ENCODE assay signal across 35 cellular contexts in the genomic region with DNA sequence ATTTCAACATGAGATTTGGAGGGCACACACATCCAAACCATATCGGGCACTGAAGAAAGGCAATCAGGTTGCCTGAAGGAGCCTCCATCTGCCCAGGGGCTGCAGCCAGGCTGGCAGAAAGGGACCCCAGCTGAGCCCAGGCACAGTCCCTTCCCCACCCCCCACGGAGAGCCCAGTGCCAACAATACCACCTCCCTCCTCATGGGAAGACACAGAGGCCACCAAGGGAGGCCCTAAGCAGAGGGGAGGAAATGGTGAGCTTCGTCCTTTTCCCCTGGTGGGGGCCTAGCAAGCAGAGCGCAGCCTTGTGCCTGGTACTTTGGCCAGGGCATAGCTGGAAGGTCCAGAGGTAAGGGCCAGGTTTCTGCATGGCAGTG. TPM values are rescaled to one million over a fixed set of nuclear protein-coding genes. Genes with fewer than 3 reads are reported as not detected.
"Had no signal": no experiment of that assay in that cellular context is flagged by ENCODE, and none has a peak within 500 bp of the region (broad histone marks: within the 10 kb centered on the region; RNA-seq: fewer than 3 reads in every experiment).

No MANE protein-coding gene starts in this region.

- H3K4me1 Mint-ChIP-seq: activated CD4-positive, alpha-beta T cell treated with anti-CD3 and anti-CD28 coated beads, Interleukin-2, amount 10 ng/mL, durations not matched to agents 7 days and 5 days; activated naive CD4-positive, alpha-beta T cell treated with anti-CD3 and anti-CD28 coated beads, Interleukin-2, amount 50 U/mL, for 24 hours; immature natural killer cell; stimulated activated naive B cell treated with anti-CD40 and anti-IgM and Interleukin-4, amounts not matched to agents 10 μg/mL and 1 μg/mL and 100 μg/mL, for 72 hours had no signal

- H3K36me3 Mint-ChIP-seq: activated naive CD4-positive, alpha-beta T cell treated with anti-CD3 and anti-CD28 coated beads, Interleukin-2, amount 50 U/mL, for 24 hours; immature natural killer cell; naive thymus-derived CD4-positive, alpha-beta T cell; stimulated activated naive B cell treated with anti-CD40 and anti-IgM and Interleukin-4, amounts not matched to agents 10 μg/mL and 1 μg/mL and 100 μg/mL, for 72 hours; T-cell had no signal

- H3K27me3 ChIP-seq: breast epithelium, ovary, right lobe of liver, tibial artery had no signal

- H3K9me3 Mint-ChIP-seq: activated CD4-positive, alpha-beta memory T cell treated with anti-CD3 and anti-CD28 coated beads, Interleukin-2, amount 10 ng/mL, durations not matched to agents 7 days and 5 days; activated CD4-positive, alpha-beta T cell treated with anti-CD3 and anti-CD28 coated beads, Interleukin-2, amount 10 ng/mL, durations not matched to agents 7 days and 5 days; activated naive CD4-positive, alpha-beta T cell treated with anti-CD3 and anti-CD28 coated beads, Interleukin-2, amount 50 U/mL, for 24 hours; activated naive CD8-positive, alpha-beta T cell treated with anti-CD3 and anti-CD28 coated beads, Interleukin-2, amount 50 U/mL, for 24 hours; activated T-cell treated with anti-CD3 and anti-CD28 coated beads, Interleukin-2, amount 50 U/mL, for 24 hours; immature natural killer cell; stimulated activated naive B cell treated with anti-CD40 and anti-IgM and Interleukin-4, amounts not matched to agents 10 μg/mL and 1 μg/mL and 100 μg/mL, for 72 hours; T-cell; WTC11 had no signal

- H3K36me3 ChIP-seq: breast epithelium, gastroesophageal sphincter, neutrophil, ovary, right lobe of liver, stomach, tibial artery had no signal

- ATAC-seq: activated naive CD8-positive, alpha-beta T cell treated with anti-CD3 and anti-CD28 coated beads, Interleukin-2, amount 50 U/mL, for 24 hours; gastroesophageal sphincter; left colon; naive thymus-derived CD4-positive, alpha-beta T cell; right lobe of liver; stimulated activated naive B cell treated with anti-CD40 and anti-IgM and Interleukin-4, amounts not matched to agents 10 μg/mL and 1 μg/mL and 100 μg/mL, for 72 hours; T-cell; WTC11 had no signal

- H3K4me1 ChIP-seq: right lobe of liver had no signal

- H3K4me3 Mint-ChIP-seq: activated CD4-positive, alpha-beta memory T cell treated with anti-CD3 and anti-CD28 coated beads, Interleukin-2, amount 10 ng/mL, durations not matched to agents 7 days and 5 days; activated CD4-positive, alpha-beta T cell treated with anti-CD3 and anti-CD28 coated beads, Interleukin-2, amount 10 ng/mL, durations not matched to agents 7 days and 5 days; activated naive CD4-positive, alpha-beta T cell treated with anti-CD3 and anti-CD28 coated beads, Interleukin-2, amount 50 U/mL, for 24 hours; activated naive CD8-positive, alpha-beta T cell treated with anti-CD3 and anti-CD28 coated beads, Interleukin-2, amount 50 U/mL, for 24 hours; activated T-cell treated with anti-CD3 and anti-CD28 coated beads, Interleukin-2, amount 50 U/mL, for 24 hours; immature natural killer cell; naive thymus-derived CD4-positive, alpha-beta T cell; stimulated activated naive B cell treated with anti-CD40 and anti-IgM and Interleukin-4, amounts not matched to agents 10 μg/mL and 1 μg/mL and 100 μg/mL, for 72 hours; T-cell; WTC11 had no signal

- H3K9me3 ChIP-seq: breast epithelium, gastroesophageal sphincter, neutrophil, ovary, right lobe of liver, stomach, tibial artery had no signal

- H3K27ac Mint-ChIP-seq: activated CD4-positive, alpha-beta memory T cell treated with anti-CD3 and anti-CD28 coated beads, Interleukin-2, amount 10 ng/mL, durations not matched to agents 7 days and 5 days; activated CD4-positive, alpha-beta T cell treated with anti-CD3 and anti-CD28 coated beads, Interleukin-2, amount 10 ng/mL, durations not matched to agents 7 days and 5 days; activated naive CD4-positive, alpha-beta T cell treated with anti-CD3 and anti-CD28 coated beads, Interleukin-2, amount 50 U/mL, for 24 hours; activated T-cell treated with anti-CD3 and anti-CD28 coated beads, Interleukin-2, amount 50 U/mL, for 24 hours; immature natural killer cell; naive thymus-derived CD4-positive, alpha-beta T cell; stimulated activated naive B cell treated with anti-CD40 and anti-IgM and Interleukin-4, amounts not matched to agents 10 μg/mL and 1 μg/mL and 100 μg/mL, for 72 hours; T-cell; WTC11 had no signal

- H3K4me3 ChIP-seq: breast epithelium, gastroesophageal sphincter, ovary, right lobe of liver, stomach, tibial artery had no signal

- H3K27ac ChIP-seq: breast epithelium, gastroesophageal sphincter, neutrophil, ovary, right lobe of liver, stomach, tibial artery had no signal

- DNase-seq: activated CD4-positive, alpha-beta memory T cell treated with anti-CD3 and anti-CD28 coated beads, Interleukin-2, amount 10 ng/mL, durations not matched to agents 7 days and 5 days; activated CD4-positive, alpha-beta T cell treated with anti-CD3 and anti-CD28 coated beads for 1 hour; activated CD4-positive, alpha-beta T cell treated with anti-CD3 and anti-CD28 coated beads, Interleukin-2, amount 10 ng/mL, durations not matched to agents 7 days and 5 days; activated CD8-positive, alpha-beta memory T cell treated with anti-CD3 and anti-CD28 coated beads, Interleukin-2, amount 50 U/mL, for 48 hours; activated gamma-delta T cell; activated naive CD8-positive, alpha-beta T cell treated with anti-CD3 and anti-CD28 coated beads, Interleukin-2, amount 50 U/mL, for 24 hours; activated T-cell treated with anti-CD3 and anti-CD28 coated beads, Interleukin-2, amount 50 U/mL, for 24 hours; amygdala; central memory CD4-positive, alpha-beta T cell; head of caudate nucleus; hypothalamus; immature natural killer cell; kidney; left colon; mammary epithelial cell; midbrain; naive thymus-derived CD4-positive, alpha-beta T cell; ovary; right lobe of liver; stimulated activated naive B cell treated with anti-CD40 and anti-IgM and Interleukin-4, amounts not matched to agents 10 μg/mL and 1 μg/mL and 100 μg/mL, for 72 hours; stomach; T-cell; tibial artery had no signal

RNA-seq across cellular contexts. Expression of a gene that starts 3.0 kb away (rescaled TPM):
- total RNA-seq: activated CD4-positive, alpha-beta memory T cell treated with anti-CD3 and anti-CD28 coated beads, Interleukin-2, amount 10 ng/mL, durations not matched to agents 7 days and 5 days; activated CD4-positive, alpha-beta T cell treated with anti-CD3 and anti-CD28 coated beads, Interleukin-2, amount 10 ng/mL, durations not matched to agents 7 days and 5 days; endothelial cell of umbilical vein; left colon; naive thymus-derived CD4-positive, alpha-beta T cell; T-cell; T-helper 2 cell treated with Interferon-gamma antibody and Interleukin-4, amounts not matched to agents 100 ng/mL and 5 ng/mL, for 36 hours had no signal
- polyA plus RNA-seq: endothelial cell of umbilical vein; fibroblast of lung; immature natural killer cell; liver; naive thymus-derived CD4-positive, alpha-beta T cell had no signal

RNA-seq across cellular contexts. Expression of a gene that starts 30.5 kb away (rescaled TPM):
- total RNA-seq: activated CD4-positive, alpha-beta memory T cell treated with anti-CD3 and anti-CD28 coated beads, Interleukin-2, amount 10 ng/mL, durations not matched to agents 7 days and 5 days; activated CD4-positive, alpha-beta T cell treated with anti-CD3 and anti-CD28 coated beads, Interleukin-2, amount 10 ng/mL, durations not matched to agents 7 days and 5 days; endothelial cell of umbilical vein; fibroblast of lung; gastroesophageal sphincter; liver; mammary epithelial cell; naive thymus-derived CD4-positive, alpha-beta T cell; renal cortical epithelial cell; right lobe of liver; T-cell; T-helper 2 cell treated with Interferon-gamma antibody and Interleukin-4, amounts not matched to agents 100 ng/mL and 5 ng/mL, for 36 hours had no signal
- polyA plus RNA-seq: endothelial cell of umbilical vein; esophagus; fibroblast of lung; immature natural killer cell; liver; naive thymus-derived CD4-positive, alpha-beta T cell; stomach had no signal

RNA-seq across cellular contexts. Expression of a gene that starts 32.1 kb away (rescaled TPM):
- total RNA-seq: activated CD4-positive, alpha-beta memory T cell treated with anti-CD3 and anti-CD28 coated beads, Interleukin-2, amount 10 ng/mL, durations not matched to agents 7 days and 5 days; activated CD4-positive, alpha-beta T cell treated with anti-CD3 and anti-CD28 coated beads, Interleukin-2, amount 10 ng/mL, durations not matched to agents 7 days and 5 days; endothelial cell of umbilical vein; naive thymus-derived CD4-positive, alpha-beta T cell; progenitor cell of endocrine pancreas; T-helper 2 cell treated with Interferon-gamma antibody and Interleukin-4, amounts not matched to agents 100 ng/mL and 5 ng/mL, for 36 hours had no signal
- polyA plus RNA-seq: endothelial cell of umbilical vein; immature natural killer cell; naive thymus-derived CD4-positive, alpha-beta T cell had no signal
